Comparison of ENCODE assay signal across 15 cellular contexts in the genomic region with DNA sequence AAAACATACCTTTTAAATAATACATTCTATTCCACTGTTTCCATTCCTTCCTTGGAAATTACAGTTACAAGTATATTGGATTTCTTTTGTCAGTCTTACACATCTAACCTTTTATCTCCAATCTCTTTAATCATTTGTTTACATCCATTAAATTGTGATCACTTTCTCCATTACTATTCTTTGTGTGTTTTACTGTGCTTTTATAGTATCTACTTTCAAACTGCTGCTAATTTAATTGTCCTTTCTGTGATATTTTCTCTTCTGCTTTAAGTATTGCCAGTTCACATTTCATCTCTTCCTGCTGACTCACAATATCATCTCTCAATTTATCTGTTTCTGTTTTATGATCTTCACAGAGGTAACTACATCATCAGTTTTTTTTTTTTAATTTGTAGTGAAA.
"Had no signal": no experiment of that assay in that cellular context is flagged by ENCODE, and none has a peak within 500 bp of the region (broad histone marks: within the 10 kb centered on the region; RNA-seq: fewer than 3 reads in every experiment).

No MANE protein-coding gene starts in this region.

- H3K4me3 Mint-ChIP-seq: activated CD4-positive, alpha-beta T cell treated with anti-CD3 and anti-CD28 coated beads, Interleukin-2, amount 10 ng/mL, durations not matched to agents 24 days and 14 days; activated CD8-positive, alpha-beta T cell treated with anti-CD3 and anti-CD28 coated beads, Interleukin-2, amount 10 ng/mL, durations not matched to agents 7 days and 5 days; activated naive CD8-positive, alpha-beta T cell; activated T-cell treated with anti-CD3 and anti-CD28 coated beads, Interleukin-2, amount 50 U/mL, for 24 hours; naive thymus-derived CD4-positive, alpha-beta T cell; stimulated activated naive B cell treated with anti-CD40 and anti-IgM and Interleukin-4, amounts not matched to agents 10 μg/mL and 1 μg/mL and 100 μg/mL, for 72 hours had no signal

- H3K9me3 Mint-ChIP-seq: activated CD4-positive, alpha-beta T cell treated with anti-CD3 and anti-CD28 coated beads, Interleukin-2, amount 10 ng/mL, durations not matched to agents 24 days and 14 days; activated T-cell treated with anti-CD3 and anti-CD28 coated beads, Interleukin-2, amount 50 U/mL, for 24 hours had no signal

- H3K9me3 ChIP-seq: sigmoid colon, spleen, thoracic aorta had no signal

- ATAC-seq: activated CD8-positive, alpha-beta T cell treated with anti-CD3 and anti-CD28 coated beads, Interleukin-2, amount 10 ng/mL, durations not matched to agents 7 days and 5 days; naive thymus-derived CD4-positive, alpha-beta T cell; stimulated activated naive B cell treated with anti-CD40 and anti-IgM and Interleukin-4, amounts not matched to agents 10 μg/mL and 1 μg/mL and 100 μg/mL, for 72 hours had no signal

- DNase-seq: activated CD4-positive, alpha-beta T cell treated with anti-CD3 and anti-CD28 coated beads, Interleukin-2, amount 10 ng/mL, durations not matched to agents 24 days and 14 days; activated CD8-positive, alpha-beta T cell treated with anti-CD3 and anti-CD28 coated beads, Interleukin-2, amount 10 ng/mL, durations not matched to agents 7 days and 5 days; activated gamma-delta T cell; activated T-cell treated with anti-CD3 and anti-CD28 coated beads, Interleukin-2, amount 50 U/mL, for 24 hours; dermis blood vessel endothelial cell; effector memory CD4-positive, alpha-beta T cell; mesendoderm; naive thymus-derived CD4-positive, alpha-beta T cell; sigmoid colon; spleen; stimulated activated CD4-positive, alpha-beta T cell treated with anti-CD3 and anti-CD28 coated beads, Interleukin-4, amount 100 ng/mL, for 4 hours; stimulated activated naive B cell treated with anti-CD40 and anti-IgM and Interleukin-4, amounts not matched to agents 10 μg/mL and 1 μg/mL and 100 μg/mL, for 72 hours had no signal

- H3K4me3 ChIP-seq: sigmoid colon, spleen, thoracic aorta had no signal

- H3K27me3 Mint-ChIP-seq: activated CD4-positive, alpha-beta T cell treated with anti-CD3 and anti-CD28 coated beads, Interleukin-2, amount 10 ng/mL, durations not matched to agents 24 days and 14 days; activated naive CD8-positive, alpha-beta T cell; activated T-cell treated with anti-CD3 and anti-CD28 coated beads, Interleukin-2, amount 50 U/mL, for 24 hours; naive thymus-derived CD4-positive, alpha-beta T cell; stimulated activated naive B cell treated with anti-CD40 and anti-IgM and Interleukin-4, amounts not matched to agents 10 μg/mL and 1 μg/mL and 100 μg/mL, for 72 hours had no signal

- H3K27ac ChIP-seq: sigmoid colon, thoracic aorta had no signal

- H3K27me3 ChIP-seq: sigmoid colon, spleen had no signal

- H3K36me3 ChIP-seq: sigmoid colon, spleen, thoracic aorta had no signal

- H3K27ac Mint-ChIP-seq: activated CD4-positive, alpha-beta T cell treated with anti-CD3 and anti-CD28 coated beads, Interleukin-2, amount 10 ng/mL, durations not matched to agents 24 days and 14 days; activated naive CD8-positive, alpha-beta T cell; activated T-cell treated with anti-CD3 and anti-CD28 coated beads, Interleukin-2, amount 50 U/mL, for 24 hours; stimulated activated naive B cell treated with anti-CD40 and anti-IgM and Interleukin-4, amounts not matched to agents 10 μg/mL and 1 μg/mL and 100 μg/mL, for 72 hours had no signal

- FAIRE-seq: bronchial epithelial cell had no signal
